ENCODE assay signal across 21 cellular contexts in genomic region chr16:4097826-4098240, GRCh38. TPM values are rescaled to one million over a fixed set of nuclear protein-coding genes. Genes with fewer than 3 reads are reported as not detected.
A peak's percentile ranks its signal among the peaks of the same experiment; 100 is the strongest.
DNase-seq lines count a peak whose midpoint lies in the region; ATAC-seq and TF ChIP-seq lines count a peak whose summit lies in the region.
"Had no signal": no experiment of that assay in that cellular context is flagged by ENCODE, and none has a peak within 500 bp of the region (broad histone marks: within the 10 kb centered on the region; RNA-seq: fewer than 3 reads in every experiment).

No MANE protein-coding gene starts in this region.

- no peaks in the 10 kb centered on the region for H3F3A ChIP-seq in PC-3 (ENCODE audit: low read length, unreplicated experiment)

- H3K36me3 ChIP-seq in PC-3 (ENCODE audit: low read depth, low read length), result no peaks in the 10 kb centered on the region
- no peaks in the 10 kb centered on the region for H3K36me3 ChIP-seq in prostate gland

- no peak overlapping the region for H3K4me3 ChIP-seq in AG04450 (ENCODE audit: low read depth, low read length)
- no peak overlapping the region for H3K4me3 ChIP-seq in PC-3 (ENCODE audit: low read length)
- no peak overlapping the region for H3K4me3 ChIP-seq in prostate gland

- intact Hi-C loops in PC-3 (cut with micrococcal nuclease), result no loop called here
- intact Hi-C loops in prostate gland (cut with DNase I), result no loop called here

- ATAC-seq in PC-3 (peak; percentile 69), GM21717 (IDR thresholded peaks at IDR 0.05; ENCODE audit: unreplicated experiment) (no peak)
- ATAC-seq: activated CD8-positive, alpha-beta memory T cell treated with anti-CD3 and anti-CD28 coated beads, Interleukin-2, amount 10 ng/mL, durations not matched to agents 7 days and 5 days; T-helper 17 cell had no signal

- H3K27ac ChIP-seq in AG04450 (ENCODE audit: low read depth, low read length), result no peak overlapping the region
- no peak overlapping the region for H3K27ac ChIP-seq in PC-3 (ENCODE audit: low read length)
- H3K27ac ChIP-seq in prostate gland, result no peak overlapping the region

- POLR2A ChIA-PET in AG04450 (lab: Yijun Ruan, JAX), result no interaction called here
- POLR2A ChIA-PET in PC-3 (lab: Charles Lee; ENCODE audit: unreplicated experiment), result interaction anchor here (0.6 kb wide), 1 partner anchor 111 kb away, joined by 3 read pairs; no protein-coding TSS in a partner anchor

- no peak for TF ChIP-seq POLR2A in prostate gland (IDR thresholded peaks at IDR 0.05)

- H3K9me2 ChIP-seq in PC-3 (replicated peaks; ENCODE audit: low read length), result no peaks in the 10 kb centered on the region

- H4K20me1 ChIP-seq in PC-3 (ENCODE audit: low read length), result no peaks in the 10 kb centered on the region

- H3K4me1 ChIP-seq in PC-3 (ENCODE audit: insufficient read depth, low read length), result peaks cover 4% of the 10 kb centered on the region; the same call in 1 of the 2 replicates
- no peaks in the 10 kb centered on the region for H3K4me1 ChIP-seq in prostate gland (replicated peaks)

- no TSS peak for BruUV-seq in PC-3 (replicated peaks; lab: Mats Ljungman, UMichigan)

- peaks cover 46% of the 10 kb centered on the region for H3K4me1 Mint-ChIP-seq in osteocyte (ENCODE audit: unreplicated experiment)

- H3K9ac ChIP-seq in PC-3 (ENCODE audit: low read length), result no peak overlapping the region

- DNase-seq in AG04450 (ENCODE audit: low read depth, low spot score), result peak; percentile 26
- DNase-seq in PC-3, result peak; percentile 67
- DNase-seq in fibroblast of gingiva (ENCODE audit: low read depth), result peak; percentile 67
- DNase-seq in osteocyte (ENCODE audit: extremely low spot score, unreplicated experiment), result no peak
- DNase-seq in prostate gland (ENCODE audit: low spot score), result no peak
- no peak for DNase-seq in stimulated activated CD4-positive, alpha-beta T cell treated with anti-CD3 and anti-CD28 coated beads, Interleukin-4, amount 100 ng/mL, for 4 hours
- no peak for DNase-seq in activated CD4-positive, CD25-positive, alpha-beta regulatory T cell (lab: John Stamatoyannopoulos, UW)
- DNase-seq: activated CD4-positive, alpha-beta T cell treated with anti-CD3 and anti-CD28 coated beads for 1 hour; activated CD8-positive, alpha-beta memory T cell treated with anti-CD3 and anti-CD28 coated beads, Interleukin-2, amount 10 ng/mL, durations not matched to agents 7 days and 5 days; activated effector memory CD4-positive, alpha-beta T cell treated with Interleukin-2 at 50 U/mL for 16 hours; amygdala; cerebellar nuclear complex; COR-L47; natural killer cell; NCI-H1694 treated with DMSO at 0.1 percent for 48 hours; NCI-H446 treated with DMSO at 0.1 percent for 48 hours; SHP77; stimulated activated naive CD4-positive, alpha-beta T cell treated with Interleukin-2 at 50 U/mL for 16 hours; T-helper 17 cell had no signal

- no peak overlapping the region for H3K4me2 ChIP-seq in PC-3 (ENCODE audit: low read length)

- no peaks in the 10 kb centered on the region for H3K27me3 ChIP-seq in AG04450 (ENCODE audit: control insufficient read depth, insufficient read depth, low read length)
- no peaks in the 10 kb centered on the region for H3K27me3 ChIP-seq in PC-3 (ENCODE audit: low read length)
- no peaks in the 10 kb centered on the region for H3K27me3 ChIP-seq in prostate gland (replicated peaks; ENCODE audit: insufficient read depth)

- peak overlapping the region; percentile 82 for H3K27ac Mint-ChIP-seq in osteocyte (ENCODE audit: unreplicated experiment)
- H3K27ac Mint-ChIP-seq: activated CD8-positive, alpha-beta memory T cell treated with anti-CD3 and anti-CD28 coated beads, Interleukin-2, amount 10 ng/mL, durations not matched to agents 7 days and 5 days; progenitor cell of endocrine pancreas; T-helper 17 cell had no signal

- H3K4me3 Mint-ChIP-seq in osteocyte (ENCODE audit: unreplicated experiment), result no peak overlapping the region
- H3K4me3 Mint-ChIP-seq: activated CD8-positive, alpha-beta memory T cell treated with anti-CD3 and anti-CD28 coated beads, Interleukin-2, amount 10 ng/mL, durations not matched to agents 7 days and 5 days; T-helper 17 cell had no signal

- no peaks in the 10 kb centered on the region for H3K9me3 Mint-ChIP-seq in osteocyte (ENCODE audit: unreplicated experiment)
- H3K9me3 Mint-ChIP-seq: natural killer cell had no signal

- CTCF ChIA-PET in AG04450 (lab: Charles Lee) (interaction anchor here (1.6 kb wide), 1 partner anchor 31 kb away, joined by 3 read pairs; no protein-coding TSS in a partner anchor), PC-3 (lab: Charles Lee) (no interaction called here)

- 78% methylated on average over 4 of the region's 4 CpGs for WGBS in prostate gland

- no peaks in the 10 kb centered on the region for H3K27me3 Mint-ChIP-seq in osteocyte (ENCODE audit: unreplicated experiment)
- H3K27me3 Mint-ChIP-seq: activated CD8-positive, alpha-beta memory T cell treated with anti-CD3 and anti-CD28 coated beads, Interleukin-2, amount 10 ng/mL, durations not matched to agents 7 days and 5 days; progenitor cell of endocrine pancreas; T-helper 17 cell had no signal

- TF ChIP-seq CTCF in AG04450 (IDR thresholded peaks at IDR 0.05; ENCODE audit: low read depth, low read length) (no peak), PC-3 (conservative IDR thresholded peaks at IDR 0.05; ENCODE audit: low read depth, low read length) (no peak), osteocyte (IDR thresholded peaks at IDR 0.05) (no peak), prostate gland (IDR thresholded peaks at IDR 0.05) (no peak)

- no peaks in the 10 kb centered on the region for H3K79me2 ChIP-seq in PC-3 (ENCODE audit: low read length)

- no peaks in the 10 kb centered on the region for H3K36me3 Mint-ChIP-seq in osteocyte (ENCODE audit: unreplicated experiment)
- H3K36me3 Mint-ChIP-seq: natural killer cell had no signal

- no peak overlapping the region for H2AFZ ChIP-seq in PC-3 (ENCODE audit: low read length)

- H3K9me3 ChIP-seq in AG04450 (ENCODE audit: control insufficient read depth, insufficient read depth, low read length) (no peaks in the 10 kb centered on the region), PC-3 (ENCODE audit: low read length) (no peaks in the 10 kb centered on the region), prostate gland (no peaks in the 10 kb centered on the region)

RNA-seq across cellular contexts. Expression of gene ADCY9, which starts 18.4 kb away (rescaled TPM):
- polyA plus RNA-seq in AG04450 (2011; rRNA removed), result 16.0 and 16.1 TPM in 2 replicates
- polyA minus RNA-seq in AG04450 (2011; rRNA and poly(A)+ RNA removed), result 26.9 and 33.5 TPM in 2 replicates
- total RNA-seq in PC-3 (2014; rRNA removed) (6.2 and 9.9 TPM in 2 replicates), osteocyte (25.3 and 26.9 TPM in 2 replicates), prostate gland (10 to 100 TPM in 1 of 2 donors, 1 to 10 TPM in 1; 7.2 to 58.3 TPM)

Comparison
In these comparisons a context has a peak if more than half of its experiments do, and no peak if none do; other contexts are left out.
1. DNase-seq: peak in AG04450 (single experiment), PC-3 (single experiment) and fibroblast of gingiva (single experiment); none in osteocyte (single experiment), prostate gland (single experiment), stimulated activated CD4-positive, alpha-beta T cell treated with anti-CD3 and anti-CD28 coated beads, Interleukin-4, amount 100 ng/mL, for 4 hours (0 of 2) and activated CD4-positive, CD25-positive, alpha-beta regulatory T cell (0 of 4).